19 cellular contexts compared by ENCODE assay signal in genomic region chr2:146415291-146415690, GRCh38.
"Had no signal": no experiment of that assay in that cellular context is flagged by ENCODE, and none has a peak within 500 bp of the region (broad histone marks: within the 10 kb centered on the region; RNA-seq: fewer than 3 reads in every experiment).

No MANE protein-coding gene starts in this region.

- H3K9me3 Mint-ChIP-seq: activated naive CD8-positive, alpha-beta T cell treated with anti-CD3 and anti-CD28 coated beads for 36 hours had no signal

- ATAC-seq: activated CD8-positive, alpha-beta T cell treated with anti-CD3 and anti-CD28 coated beads for 36 hours; activated T-cell treated with anti-CD3 and anti-CD28 coated beads, Interleukin-2, amount 50 U/mL, for 72 hours; left lobe of liver; right lobe of liver had no signal

- H3K36me3 Mint-ChIP-seq: activated naive CD8-positive, alpha-beta T cell treated with anti-CD3 and anti-CD28 coated beads for 36 hours; natural killer cell had no signal

- H3K36me3 ChIP-seq: esophagus muscularis mucosa, prostate gland, right lobe of liver, spleen had no signal

- H3K4me3 Mint-ChIP-seq: activated CD8-positive, alpha-beta T cell treated with anti-CD3 and anti-CD28 coated beads for 36 hours; activated naive CD8-positive, alpha-beta T cell treated with anti-CD3 and anti-CD28 coated beads for 36 hours; activated T-cell treated with anti-CD3 and anti-CD28 coated beads, Interleukin-2, amount 50 U/mL, for 72 hours; natural killer cell had no signal

- H3K4me3 ChIP-seq: esophagus muscularis mucosa, prostate gland, right lobe of liver, spleen had no signal

- H3K27ac ChIP-seq: esophagus muscularis mucosa, prostate gland, right lobe of liver, spleen had no signal

- H3K4me1 Mint-ChIP-seq: activated naive CD8-positive, alpha-beta T cell treated with anti-CD3 and anti-CD28 coated beads for 36 hours; natural killer cell had no signal

- H3K27me3 Mint-ChIP-seq: activated CD8-positive, alpha-beta T cell treated with anti-CD3 and anti-CD28 coated beads for 36 hours; activated naive CD8-positive, alpha-beta T cell treated with anti-CD3 and anti-CD28 coated beads for 36 hours had no signal

- H3K9me3 ChIP-seq: esophagus muscularis mucosa, prostate gland, right lobe of liver, spleen had no signal

- H3K27ac Mint-ChIP-seq: activated CD8-positive, alpha-beta T cell treated with anti-CD3 and anti-CD28 coated beads for 36 hours; activated naive CD8-positive, alpha-beta T cell treated with anti-CD3 and anti-CD28 coated beads for 36 hours; activated T-cell treated with anti-CD3 and anti-CD28 coated beads, Interleukin-2, amount 50 U/mL, for 72 hours; natural killer cell had no signal

- H3K27me3 ChIP-seq: esophagus muscularis mucosa, right lobe of liver, spleen had no signal

- DNase-seq: activated CD8-positive, alpha-beta memory T cell treated with anti-CD3 and anti-CD28 coated beads, Interleukin-2, amount 50 U/mL, for 4 hours; activated CD8-positive, alpha-beta T cell treated with anti-CD3 and anti-CD28 coated beads for 36 hours; activated gamma-delta T cell treated with Interleukin-2 at 50 U/mL for 16 hours; activated naive CD8-positive, alpha-beta T cell treated with anti-CD3 and anti-CD28 coated beads for 36 hours; activated T-cell treated with anti-CD3 and anti-CD28 coated beads, Interleukin-2, amount 50 U/mL, for 72 hours; anterior cingulate cortex; cerebellar nuclear complex; dermis blood vessel endothelial cell; foreskin fibroblast; natural killer cell; right lobe of liver; spleen; stimulated activated CD4-positive, alpha-beta T cell treated with anti-CD3 and anti-CD28 coated beads, Interleukin-1b, Interleukin-23, amount 100 ng/mL, for 48 hours; stimulated activated naive CD4-positive, alpha-beta T cell treated with Interleukin-2 at 50 U/mL for 16 hours; T-helper 9 cell; trophoblast cell had no signal

- H3K4me1 ChIP-seq: esophagus muscularis mucosa, prostate gland, right lobe of liver, spleen had no signal
